ENCODE assay signal across 29 cellular contexts in the genomic region with DNA sequence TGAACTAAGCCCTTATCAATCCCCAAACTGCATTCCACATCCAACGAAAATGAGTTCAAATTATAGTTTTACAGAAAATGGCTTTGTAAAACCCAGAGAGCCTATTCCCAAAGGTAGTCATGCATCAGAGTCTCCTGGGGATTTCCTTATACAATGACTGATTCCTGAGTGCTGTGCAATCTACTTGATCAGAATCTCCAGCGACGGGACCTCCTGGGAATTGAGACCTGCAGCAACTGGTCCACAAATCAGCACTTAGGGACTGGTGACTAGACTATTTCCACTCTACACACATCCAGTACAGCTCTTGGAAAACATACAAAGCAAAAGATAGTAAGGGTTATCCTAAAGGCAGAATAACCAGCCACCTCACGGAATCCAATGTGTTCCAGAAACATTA.
"Had no signal": no experiment of that assay in that cellular context is flagged by ENCODE, and none has a peak within 500 bp of the region (broad histone marks: within the 10 kb centered on the region; RNA-seq: fewer than 3 reads in every experiment).

No MANE protein-coding gene starts in this region.

- DNase-seq: effector CD8-positive, alpha-beta T cell; endodermal cell; foreskin fibroblast; gastrocnemius medialis; heart left ventricle; kidney; pancreas; stimulated activated CD4-positive, alpha-beta T cell treated with anti-CD3 and anti-CD28 coated beads, Interleukin-12 subunit alpha, Interleukin-12 subunit beta, amount 100 ng/mL, for 4 hours; stimulated activated CD4-positive, alpha-beta T cell treated with anti-CD3 and anti-CD28 coated beads, Interleukin-1b, Interleukin-23, amount 100 ng/mL, for 48 hours; stimulated activated CD4-positive, alpha-beta T cell treated with anti-CD3 and anti-CD28 coated beads, Interleukin-4, amount 100 ng/mL, for 1 hour; stimulated activated CD8-positive, alpha-beta memory T cell treated with anti-CD3 and anti-CD28 coated beads, Interleukin-4, amount 100 ng/mL, for 48 hours; stimulated activated naive CD4-positive, alpha-beta T cell; stimulated activated naive CD8-positive, alpha-beta T cell treated with anti-CD3 and anti-CD28 coated beads, Interleukin-15, amount 100 ng/mL, for 72 hours; trophoblast cell had no signal

- H3K27ac Mint-ChIP-seq: dendritic cell treated with granulocyte-macrophage colony-stimulating factor and Interleukin-4, amounts not matched to agents 40 ng/mL and 50 ng/mL, for 4 days; endodermal cell; memory B cell; natural killer cell treated with Interleukin-12 subunit alpha and Interleukin-12 subunit beta and Interleukin-15 and Interleukin-18, amount 100 ng/mL, for 72 hours; progenitor cell of endocrine pancreas; stimulated activated naive CD8-positive, alpha-beta T cell treated with anti-CD3 and anti-CD28 coated beads, Interleukin-15, amount 100 ng/mL, for 72 hours had no signal

- H3K4me1 ChIP-seq: gastrocnemius medialis, heart left ventricle, pancreas, right atrium auricular region, suprapubic skin, vagina had no signal

- H3K36me3 ChIP-seq: gastrocnemius medialis, heart left ventricle, neutrophil, pancreas, right atrium auricular region, suprapubic skin, vagina had no signal

- H3K9me3 ChIP-seq: gastrocnemius medialis, heart left ventricle, neutrophil, pancreas, right atrium auricular region, suprapubic skin, vagina had no signal

- H3K27me3 Mint-ChIP-seq: dendritic cell treated with granulocyte-macrophage colony-stimulating factor and Interleukin-4, amounts not matched to agents 40 ng/mL and 50 ng/mL, for 4 days; progenitor cell of endocrine pancreas; stimulated activated naive CD8-positive, alpha-beta T cell treated with anti-CD3 and anti-CD28 coated beads, Interleukin-15, amount 100 ng/mL, for 72 hours had no signal

- H3K4me3 ChIP-seq: gastrocnemius medialis, heart left ventricle, hepatocyte, lung, pancreas, right atrium auricular region, smooth muscle cell, suprapubic skin, vagina had no signal

- ATAC-seq: esophagus mucosa; gastrocnemius medialis; heart left ventricle; left lobe of liver; natural killer cell treated with Interleukin-12 subunit alpha and Interleukin-12 subunit beta and Interleukin-15 and Interleukin-18, amount 100 ng/mL, for 72 hours; pancreas; sciatic nerve; stimulated activated naive CD8-positive, alpha-beta T cell treated with anti-CD3 and anti-CD28 coated beads, Interleukin-15, amount 100 ng/mL, for 72 hours had no signal

- H3K9me3 Mint-ChIP-seq: dendritic cell treated with granulocyte-macrophage colony-stimulating factor and Interleukin-4, amounts not matched to agents 40 ng/mL and 50 ng/mL, for 4 days; endodermal cell; memory B cell had no signal

- H3K27me3 ChIP-seq: gastrocnemius medialis, heart left ventricle, hepatocyte, neutrophil, pancreas, right atrium auricular region, suprapubic skin, vagina had no signal

- H3K4me1 Mint-ChIP-seq: memory B cell, neural crest cell had no signal

- H3K4me3 Mint-ChIP-seq: dendritic cell treated with granulocyte-macrophage colony-stimulating factor and Interleukin-4, amounts not matched to agents 40 ng/mL and 50 ng/mL, for 4 days; endodermal cell; memory B cell; natural killer cell treated with Interleukin-12 subunit alpha and Interleukin-12 subunit beta and Interleukin-15 and Interleukin-18, amount 100 ng/mL, for 72 hours; neural crest cell; stimulated activated naive CD8-positive, alpha-beta T cell treated with anti-CD3 and anti-CD28 coated beads, Interleukin-15, amount 100 ng/mL, for 72 hours had no signal

- H3K36me3 Mint-ChIP-seq: natural killer cell treated with Interleukin-12 subunit alpha and Interleukin-12 subunit beta and Interleukin-15 and Interleukin-18, amount 100 ng/mL, for 72 hours had no signal
